14 cellular contexts compared by ENCODE assay signal in the genomic region with DNA sequence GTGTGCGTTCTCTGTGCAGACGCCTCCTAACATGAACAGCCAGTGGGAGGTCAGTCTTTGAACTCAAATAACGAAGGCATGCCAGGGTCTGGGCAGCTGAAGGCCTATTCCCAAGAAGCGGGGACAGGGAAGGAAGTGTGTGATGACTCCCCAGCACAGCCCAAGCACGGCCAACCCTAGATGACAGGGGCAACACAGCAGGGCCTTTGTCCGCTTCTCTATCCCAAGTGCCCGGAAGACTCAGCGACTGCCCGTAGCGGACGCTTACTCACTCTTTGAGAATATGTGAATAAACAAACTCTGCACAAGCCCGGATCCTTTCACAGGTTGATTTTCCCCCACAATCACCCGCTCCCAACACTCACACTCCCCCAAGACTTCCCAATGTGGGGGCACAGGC. TPM values are rescaled to one million over a fixed set of nuclear protein-coding genes. Genes with fewer than 3 reads are reported as not detected.
DNase-seq lines count a peak whose midpoint lies in the region; ATAC-seq and TF ChIP-seq lines count a peak whose summit lies in the region.
"Had no signal": no experiment of that assay in that cellular context is flagged by ENCODE, and none has a peak within 500 bp of the region (broad histone marks: within the 10 kb centered on the region; RNA-seq: fewer than 3 reads in every experiment).

No MANE protein-coding gene starts in this region.

- H3K9me3 Mint-ChIP-seq in GM23338 (peaks cover 5% of the 10 kb centered on the region; the same call in 2 of the 3 replicates), brain (peaks cover 0 to 11% (median 5%) of the 10 kb centered on the region in 5 experiments)
- H3K9me3 Mint-ChIP-seq in stimulated activated effector memory CD8-positive, alpha-beta T cell treated with anti-CD3 and anti-CD28 coated beads, Interleukin-12 subunit alpha, Interleukin-12 subunit beta, amount 100 ng/mL, for 72 hours = no peaks in the 10 kb centered on the region
- H3K9me3 Mint-ChIP-seq: activated T-cell treated with anti-CD3 and anti-CD28 coated beads, Interleukin-2, amount 50 U/mL, for 24 hours had no signal

- H3K36me3 ChIP-seq in GM23338 (ENCODE audit: insufficient read depth) = peaks cover 8% of the 10 kb centered on the region; the same call in 1 of the 2 replicates

- no peak overlapping the region for H2AFZ ChIP-seq in GM23338

- H3K4me3 ChIP-seq in GM23338 = no peak overlapping the region
- H3K4me3 ChIP-seq: BLaER1 had no signal

- H4K20me1 ChIP-seq in GM23338 (replicated peaks; ENCODE audit: insufficient read depth) = peaks cover 32% of the 10 kb centered on the region; the same call in 1 of the 2 replicates
- H4K20me1 ChIP-seq: BLaER1 had no signal

- H3K27ac ChIP-seq in GM23338 (ENCODE audit: low read depth) = no peak overlapping the region
- H3K27ac ChIP-seq: BLaER1 had no signal

- H3K9me2 ChIP-seq in GM23338 (ENCODE audit: insufficient read depth) = peaks cover 3% of the 10 kb centered on the region; the same call in 1 of the 2 replicates

- H3K27me3 ChIP-seq in GM23338 (ENCODE audit: insufficient read depth) = no peaks in the 10 kb centered on the region
- H3K27me3 ChIP-seq: BLaER1 had no signal

- DNase-seq in GM23338 (ENCODE audit: low spot score) (no peak), medulla oblongata (ENCODE audit: extremely low spot score) (peak; percentile 88)
- no peak for DNase-seq in stimulated activated effector memory CD8-positive, alpha-beta T cell treated with anti-CD3 and anti-CD28 coated beads, Interleukin-12 subunit alpha, Interleukin-12 subunit beta, amount 100 ng/mL, for 72 hours (ENCODE audit: low spot score in 2 of 2)
- DNase-seq in activated CD4-positive, alpha-beta T cell treated with anti-CD3 and anti-CD28 coated beads for 48 hours = no peak
- DNase-seq in activated CD8-positive, alpha-beta memory T cell treated with anti-CD3 and anti-CD28 coated beads for 24 hours = no peak
- DNase-seq: activated CD4-positive, CD25-positive, alpha-beta regulatory T cell; activated T-cell treated with anti-CD3 and anti-CD28 coated beads, Interleukin-2, amount 50 U/mL, for 24 hours; GF-D8; Kasumi-1; NCI-H187 treated with DMSO at 0.1 percent for 48 hours had no signal

- H3K36me3 Mint-ChIP-seq in GM23338 (ENCODE audit: low read depth) (peaks cover 43% of the 10 kb centered on the region), brain (peaks cover 71% of the 10 kb centered on the region)
- H3K36me3 Mint-ChIP-seq in stimulated activated effector memory CD8-positive, alpha-beta T cell treated with anti-CD3 and anti-CD28 coated beads, Interleukin-12 subunit alpha, Interleukin-12 subunit beta, amount 100 ng/mL, for 72 hours = no peaks in the 10 kb centered on the region

- no peak for TF ChIP-seq CTCF in GM23338 (conservative IDR thresholded peaks at IDR 0.05; ENCODE audit: low read depth in 2 of 2)
- TF ChIP-seq CTCF in brain (conservative IDR thresholded peaks at IDR 0.05) = no peak

- H3F3A ChIP-seq in GM23338 (replicated peaks; ENCODE audit: low read depth) = no peaks in the 10 kb centered on the region

- peaks cover 15% of the 10 kb centered on the region; the same call in 1 of the 2 replicates for H3K4me1 ChIP-seq in GM23338 (ENCODE audit: insufficient read depth)
- H3K4me1 ChIP-seq: BLaER1 had no signal

- H3K4me2 ChIP-seq in GM23338 = no peak overlapping the region
- H3K4me2 ChIP-seq: BLaER1 had no signal

- H3K79me2 ChIP-seq in GM23338 (replicated peaks; ENCODE audit: insufficient read depth) = peaks cover 67% of the 10 kb centered on the region

- H3K4me1 Mint-ChIP-seq in GM23338 (peaks cover 45% of the 10 kb centered on the region), brain (peaks cover 68% of the 10 kb centered on the region)
- H3K4me1 Mint-ChIP-seq in stimulated activated effector memory CD8-positive, alpha-beta T cell treated with anti-CD3 and anti-CD28 coated beads, Interleukin-12 subunit alpha, Interleukin-12 subunit beta, amount 100 ng/mL, for 72 hours = no peaks in the 10 kb centered on the region

- peaks cover 5% of the 10 kb centered on the region for H3K27me3 Mint-ChIP-seq in GM23338 (ENCODE audit: insufficient read depth, low read depth, poor library complexity)
- H3K27me3 Mint-ChIP-seq in brain = peaks cover 4% of the 10 kb centered on the region
- H3K27me3 Mint-ChIP-seq: activated T-cell treated with anti-CD3 and anti-CD28 coated beads, Interleukin-2, amount 50 U/mL, for 24 hours had no signal

- H3K4me3 Mint-ChIP-seq in GM23338 (no peak overlapping the region), brain (peak overlapping the region in 4 of 5 experiments; percentile 40 to 69 (median 48))
- no peak overlapping the region for H3K4me3 Mint-ChIP-seq in stimulated activated effector memory CD8-positive, alpha-beta T cell treated with anti-CD3 and anti-CD28 coated beads, Interleukin-12 subunit alpha, Interleukin-12 subunit beta, amount 100 ng/mL, for 72 hours
- H3K4me3 Mint-ChIP-seq: activated T-cell treated with anti-CD3 and anti-CD28 coated beads, Interleukin-2, amount 50 U/mL, for 24 hours had no signal

- H3K27ac Mint-ChIP-seq in GM23338 (peak overlapping the region; percentile 47), brain (peak overlapping the region; percentile 77 to 94 (median 88))
- peak overlapping the region; percentile 62 for H3K27ac Mint-ChIP-seq in stimulated activated effector memory CD8-positive, alpha-beta T cell treated with anti-CD3 and anti-CD28 coated beads, Interleukin-12 subunit alpha, Interleukin-12 subunit beta, amount 100 ng/mL, for 72 hours
- H3K27ac Mint-ChIP-seq: activated T-cell treated with anti-CD3 and anti-CD28 coated beads, Interleukin-2, amount 50 U/mL, for 24 hours had no signal

- no peak for ATAC-seq in GM23338
- ATAC-seq in stimulated activated effector memory CD8-positive, alpha-beta T cell treated with anti-CD3 and anti-CD28 coated beads, Interleukin-12 subunit alpha, Interleukin-12 subunit beta, amount 100 ng/mL, for 72 hours = no peak
- no peak for ATAC-seq in GM21515 (IDR thresholded peaks at IDR 0.05; ENCODE audit: unreplicated experiment)
- ATAC-seq in HG02678 (IDR thresholded peaks at IDR 0.05; ENCODE audit: unreplicated experiment) = no peak

TF ChIP-seq in GM23338, 12 proteins besides CTCF, POLR2A, EP300 and RAD21:
- no peak for TF ChIP-seq ZNF114 (CRISPR knock-in tag; IDR thresholded peaks at IDR 0.05)
- TF ChIP-seq, protein P1, sequence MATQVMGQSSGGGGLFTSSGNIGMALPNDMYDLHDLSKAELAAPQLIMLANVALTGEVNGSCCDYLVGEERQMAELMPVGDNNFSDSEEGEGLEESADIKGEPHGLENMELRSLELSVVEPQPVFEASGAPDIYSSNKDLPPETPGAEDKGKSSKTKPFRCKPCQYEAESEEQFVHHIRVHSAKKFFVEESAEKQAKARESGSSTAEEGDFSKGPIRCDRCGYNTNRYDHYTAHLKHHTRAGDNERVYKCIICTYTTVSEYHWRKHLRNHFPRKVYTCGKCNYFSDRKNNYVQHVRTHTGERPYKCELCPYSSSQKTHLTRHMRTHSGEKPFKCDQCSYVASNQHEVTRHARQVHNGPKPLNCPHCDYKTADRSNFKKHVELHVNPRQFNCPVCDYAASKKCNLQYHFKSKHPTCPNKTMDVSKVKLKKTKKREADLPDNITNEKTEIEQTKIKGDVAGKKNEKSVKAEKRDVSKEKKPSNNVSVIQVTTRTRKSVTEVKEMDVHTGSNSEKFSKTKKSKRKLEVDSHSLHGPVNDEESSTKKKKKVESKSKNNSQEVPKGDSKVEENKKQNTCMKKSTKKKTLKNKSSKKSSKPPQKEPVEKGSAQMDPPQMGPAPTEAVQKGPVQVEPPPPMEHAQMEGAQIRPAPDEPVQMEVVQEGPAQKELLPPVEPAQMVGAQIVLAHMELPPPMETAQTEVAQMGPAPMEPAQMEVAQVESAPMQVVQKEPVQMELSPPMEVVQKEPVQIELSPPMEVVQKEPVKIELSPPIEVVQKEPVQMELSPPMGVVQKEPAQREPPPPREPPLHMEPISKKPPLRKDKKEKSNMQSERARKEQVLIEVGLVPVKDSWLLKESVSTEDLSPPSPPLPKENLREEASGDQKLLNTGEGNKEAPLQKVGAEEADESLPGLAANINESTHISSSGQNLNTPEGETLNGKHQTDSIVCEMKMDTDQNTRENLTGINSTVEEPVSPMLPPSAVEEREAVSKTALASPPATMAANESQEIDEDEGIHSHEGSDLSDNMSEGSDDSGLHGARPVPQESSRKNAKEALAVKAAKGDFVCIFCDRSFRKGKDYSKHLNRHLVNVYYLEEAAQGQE (IDR thresholded peaks at IDR 0.05; ENCODE audit: unreplicated experiment) = no peak
- TF ChIP-seq EZH2phosphoT487 (IDR thresholded peaks at IDR 0.05; ENCODE audit: unreplicated experiment) = no peak
- TF ChIP-seq NANOG (IDR thresholded peaks at IDR 0.05; ENCODE audit: borderline replicate concordance) = no peak
- TF ChIP-seq CREB1 (CRISPR knock-in tag; IDR thresholded peaks at IDR 0.05; ENCODE audit: low read depth) = no peak

RNA-seq across cellular contexts. Expression of a gene that starts 11.2 kb away (rescaled TPM):
- total RNA-seq in GM23338 (2014; rRNA removed; shearing (Covaris generic)) = 46.5 and 46.6 TPM in 2 replicates
- 14.9 and 15.2 TPM in 2 replicates for polyA plus RNA-seq in GM23338 (2016; fragmentation: Nextera tagmentation; extraction: Ambion mirVana)
- polyA plus RNA-seq in brain (ENCODE audit: insufficient read depth, low read depth, low replicate concordance) = 76.7 TPM

Comparison
In these comparisons a context has a peak if more than half of its experiments do, and no peak if none do; other contexts are left out.
1. H3K4me3 Mint-ChIP-seq: peak in brain (4 of 5); none in GM23338 (single experiment) and stimulated activated effector memory CD8-positive, alpha-beta T cell treated with anti-CD3 and anti-CD28 coated beads, Interleukin-12 subunit alpha, Interleukin-12 subunit beta, amount 100 ng/mL, for 72 hours (single experiment).
2. Peak in every context shown above with its lines, with median percentiles within 50 percentile points of each other: H3K27ac Mint-ChIP-seq.